8 cellular contexts compared by ENCODE assay signal in genomic region chr7:105003275-105003674, GRCh38. TPM values are rescaled to one million over a fixed set of nuclear protein-coding genes. Genes with fewer than 3 reads are reported as not detected.
A peak's percentile ranks its signal among the peaks of the same experiment; 100 is the strongest.
DNase-seq lines count a peak whose midpoint lies in the region; ATAC-seq, FAIRE-seq and TF ChIP-seq lines count a peak whose summit lies in the region.

No MANE protein-coding gene starts in this region.

- H4K91ac ChIP-seq in IMR-90 (ENCODE audit: insufficient read depth, low read depth, low read length): no peak overlapping the region

- WGBS in IMR-90 (ENCODE audit: extremely low coverage in 2 of 2, insufficient read length in 1 of 2), 2 experiments: no CpG with 5 or more reads among the region's 5 CpGs
- WGBS in hepatocyte (ENCODE audit: low lambda C conversion rate, missing lambda C conversion rate): 56% methylated on average over 5 of the region's 5 CpGs

- H3K9me1 ChIP-seq in IMR-90 (ENCODE audit: insufficient read depth, low read length): peaks cover 21% of the 10 kb centered on the region

- peak; percentile 82 for DNase-seq in IMR-90
- DNase-seq in adipocyte (ENCODE audit: low read depth): peak; percentile 86
- DNase-seq in hepatocyte (ENCODE audit: low spot score): peak; percentile 63
- DNase-seq in HPDE6-E6E7 (ENCODE audit: extremely low spot score): no peak
- DNase-seq in NCI-H2107 (lab: John Stamatoyannopoulos, UW): no peak

- dilution Hi-C loops in IMR-90 (cut with HindIII; ENCODE audit: low sequenced_read_pairs, unreplicated experiment): no loop called here

- H3K9me3 ChIP-seq in IMR-90 (ENCODE audit: control insufficient read depth, insufficient read depth, low read length) (no peaks in the 10 kb centered on the region), adipocyte (ENCODE audit: control insufficient read depth, low read length) (no peaks in the 10 kb centered on the region), hepatocyte (ENCODE audit: low read depth) (no peaks in the 10 kb centered on the region)

- H3K36me3 ChIP-seq in IMR-90 (ENCODE audit: control insufficient read depth, insufficient read depth, low read length) (peaks cover 8% of the 10 kb centered on the region; the same call in 1 of the 2 replicates), adipocyte (ENCODE audit: control insufficient read depth, insufficient read depth, low read length, severe bottlenecking) (peaks cover 20% of the 10 kb centered on the region), hepatocyte (replicated peaks; ENCODE audit: insufficient read depth, low read depth) (no peaks in the 10 kb centered on the region)

- H3K27ac ChIP-seq in IMR-90 (ENCODE audit: insufficient read depth, low read length) (0 out of 2 replicates have a peak overlapping the region, but pooled peaks have one; percentile 22), hepatocyte (peak overlapping the region; percentile 71)

- H3K4me3 ChIP-seq in IMR-90 (ENCODE audit: insufficient read depth, low read depth, low read length): no peak overlapping the region
- peak overlapping the region; percentile 75 for H3K4me3 ChIP-seq in adipocyte (ENCODE audit: low read length)
- no peak overlapping the region for H3K4me3 ChIP-seq in hepatocyte

- in situ Hi-C loops in IMR-90 (cut with MboI; ENCODE audit: low sequenced_read_pairs): no loop called here

- FAIRE-seq in A204.1 (lab: Jason Lieb, UNC): peak; percentile 67

- H4K8ac ChIP-seq in IMR-90 (ENCODE audit: low read depth in 2 of 2, low read length in 2 of 2): no peak overlapping the region

- H3K36me3 Mint-ChIP-seq in stimulated activated memory B cell treated with anti-CD40 and anti-IgM and Interleukin-4, amounts not matched to agents 10 μg/mL and 1 μg/mL and 100 μg/mL, for 72 hours: peaks cover 47% of the 10 kb centered on the region

- ATAC-seq in IMR-90 (ENCODE audit: low read depth) (peak; percentile 84), HG03159 (IDR thresholded peaks at IDR 0.05; ENCODE audit: unreplicated experiment) (no peak)
- no peak for ATAC-seq in stimulated activated memory B cell treated with anti-CD40 and anti-IgM and Interleukin-4, amounts not matched to agents 10 μg/mL and 1 μg/mL and 100 μg/mL, for 72 hours

- H3K27me3 ChIP-seq in IMR-90 (ENCODE audit: control insufficient read depth, insufficient read depth, low read length): no peaks in the 10 kb centered on the region
- H3K27me3 ChIP-seq in adipocyte (replicated peaks; ENCODE audit: control insufficient read depth, insufficient read depth, low read length): no peaks in the 10 kb centered on the region
- H3K27me3 ChIP-seq in hepatocyte: no peaks in the 10 kb centered on the region

- H2BK15ac ChIP-seq in IMR-90 (ENCODE audit: low read depth, low read length): no peak overlapping the region

- peaks cover 100% of the 10 kb centered on the region for H4K20me1 ChIP-seq in IMR-90 (ENCODE audit: insufficient read depth, low read length)
- no peaks in the 10 kb centered on the region for H4K20me1 ChIP-seq in hepatocyte (ENCODE audit: insufficient read depth, poor library complexity, severe bottlenecking)

- peaks cover 83% of the 10 kb centered on the region for H3K4me1 Mint-ChIP-seq in stimulated activated memory B cell treated with anti-CD40 and anti-IgM and Interleukin-4, amounts not matched to agents 10 μg/mL and 1 μg/mL and 100 μg/mL, for 72 hours

- no peak for TF ChIP-seq RAD21 in IMR-90 (IDR thresholded peaks at IDR 0.05; ENCODE audit: low read length)

- H2BK120ac ChIP-seq in IMR-90 (ENCODE audit: low read depth, low read length): no peak overlapping the region

- no peak overlapping the region for H4K5ac ChIP-seq in IMR-90 (ENCODE audit: low read depth, low read length)

- H3K79me2 ChIP-seq in hepatocyte: peaks cover 16% of the 10 kb centered on the region

- TF ChIP-seq CTCF in IMR-90 (conservative IDR thresholded peaks at IDR 0.05; ENCODE audit: low read depth, low read length) (no peak), hepatocyte (IDR thresholded peaks at IDR 0.05; ENCODE audit: poor library complexity) (no peak)

- H3K27me3 Mint-ChIP-seq in stimulated activated memory B cell treated with anti-CD40 and anti-IgM and Interleukin-4, amounts not matched to agents 10 μg/mL and 1 μg/mL and 100 μg/mL, for 72 hours: no peaks in the 10 kb centered on the region

- CTCF ChIA-PET in IMR-90 (lab: Yijun Ruan, JAX): no interaction called here

- no peak overlapping the region for H3K14ac ChIP-seq in IMR-90 (replicated peaks; ENCODE audit: low read depth, low read length)

- POLR2A ChIA-PET in IMR-90 (lab: Charles Lee; ENCODE audit: unreplicated experiment): interaction anchor here (0.6 kb wide), 1 partner anchor 37 kb away, joined by 6 read pairs; no protein-coding TSS in a partner anchor

- H2BK20ac ChIP-seq in IMR-90 (ENCODE audit: low read depth, low read length): no peak overlapping the region

- no TSS peak for BruUV-seq in IMR-90 (replicated peaks; lab: Mats Ljungman, UMichigan)

- no peak overlapping the region for H2AFZ ChIP-seq in IMR-90 (replicated peaks; ENCODE audit: low read length, poor library complexity)
- no peak overlapping the region for H2AFZ ChIP-seq in hepatocyte

- H3K79me1 ChIP-seq in IMR-90 (ENCODE audit: low read depth in 1 of 2, low read length in 2 of 2): peaks cover 0 to 40% of the 10 kb centered on the region in 2 experiments; a peak in 2 of 4 replicates

- H2AK9ac ChIP-seq in IMR-90 (replicated peaks; ENCODE audit: low read depth, low read length, poor library complexity): no peak overlapping the region

- no peak overlapping the region for H3K4ac ChIP-seq in IMR-90 (ENCODE audit: low read depth, low read length)

- H3K9me3 Mint-ChIP-seq in stimulated activated memory B cell treated with anti-CD40 and anti-IgM and Interleukin-4, amounts not matched to agents 10 μg/mL and 1 μg/mL and 100 μg/mL, for 72 hours: no peaks in the 10 kb centered on the region

- no peak overlapping the region for H3K56ac ChIP-seq in IMR-90 (ENCODE audit: extremely low read depth, insufficient read depth, low read length)

- peak overlapping the region; percentile 87 for H3K23ac ChIP-seq in IMR-90 (ENCODE audit: low read depth, low read length)

- H3K4me2 ChIP-seq in IMR-90 (ENCODE audit: low read depth, low read length) (peak overlapping the region; percentile 73), hepatocyte (peak overlapping the region; percentile 77)

- H3K4me3 Mint-ChIP-seq in stimulated activated memory B cell treated with anti-CD40 and anti-IgM and Interleukin-4, amounts not matched to agents 10 μg/mL and 1 μg/mL and 100 μg/mL, for 72 hours: peak overlapping the region; percentile 15

- H3K9ac ChIP-seq in IMR-90 (ENCODE audit: low read depth, low read length) (no peak overlapping the region; the same call in 1 of the 2 replicates), adipocyte (ENCODE audit: low read length) (peak overlapping the region; percentile 74)

- no peak overlapping the region for H2AK5ac ChIP-seq in IMR-90 (ENCODE audit: low read depth, low read length)

- intact Hi-C loops in IMR-90 (cut with micrococcal nuclease): no loop called here

- H3K9me2 ChIP-seq in hepatocyte (replicated peaks; ENCODE audit: insufficient read depth): no peaks in the 10 kb centered on the region

- H3K27ac Mint-ChIP-seq in stimulated activated memory B cell treated with anti-CD40 and anti-IgM and Interleukin-4, amounts not matched to agents 10 μg/mL and 1 μg/mL and 100 μg/mL, for 72 hours: peak overlapping the region; percentile 9

- peak overlapping the region; percentile 51 for H2BK5ac ChIP-seq in IMR-90 (ENCODE audit: low read depth, low read length, poor library complexity, severe bottlenecking)

- TF ChIP-seq POLR2A in IMR-90 (IDR thresholded peaks at IDR 0.05; ENCODE audit: low read depth, low read length): no peak

- H3K18ac ChIP-seq in IMR-90 (ENCODE audit: low read depth, low read length): no peak overlapping the region

- H3K4me1 ChIP-seq in IMR-90 (ENCODE audit: control insufficient read depth, insufficient read depth, low read length) (peaks cover 4% of the 10 kb centered on the region), adipocyte (ENCODE audit: control insufficient read depth, insufficient read depth, low read length) (peaks cover 82% of the 10 kb centered on the region), hepatocyte (ENCODE audit: insufficient read depth) (peaks cover 52% of the 10 kb centered on the region)

TF ChIP-seq in IMR-90, 13 proteins besides CTCF, POLR2A, EP300 and RAD21:
- TF ChIP-seq BHLHE40 (IDR thresholded peaks at IDR 0.05; ENCODE audit: low read depth, low read length): no peak
- TF ChIP-seq MXI1 (IDR thresholded peaks at IDR 0.05; ENCODE audit: borderline replicate concordance, low read depth, low read length): 0 out of 2 replicates have a peak, but pooled peaks have one; percentile 16

RNA-seq across cellular contexts. Expression of gene KMT2E, which starts 10.7 kb away (rescaled TPM):
- total RNA-seq in IMR-90 (2012; rRNA removed) (79.2 and 83.3 TPM in 2 replicates), hepatocyte (65.8 and 69.7 TPM in 2 replicates)
- polyA plus RNA-seq in IMR-90 (2012; rRNA removed) (12.9 and 16.8 TPM in 2 replicates), hepatocyte (70.8 and 80.7 TPM in 2 replicates)
- 5.3 and 7.7 TPM in 2 replicates for polyA plus RNA-seq in IMR-90 (2012; cell fraction: cytosol; rRNA removed)
- 7.4 and 30.8 TPM in 2 replicates for polyA plus RNA-seq in IMR-90 (2012; cell fraction: nucleus; rRNA removed; ENCODE audit: low replicate concordance)

Comparison
In these comparisons a context has a peak if more than half of its experiments do, and no peak if none do; other contexts are left out.
1. DNase-seq: peak in IMR-90 (single experiment), adipocyte (single experiment) and hepatocyte (single experiment); none in HPDE6-E6E7 (single experiment) and NCI-H2107 (single experiment).